Comparison of ENCODE assay signal across 13 cellular contexts in the genomic region with DNA sequence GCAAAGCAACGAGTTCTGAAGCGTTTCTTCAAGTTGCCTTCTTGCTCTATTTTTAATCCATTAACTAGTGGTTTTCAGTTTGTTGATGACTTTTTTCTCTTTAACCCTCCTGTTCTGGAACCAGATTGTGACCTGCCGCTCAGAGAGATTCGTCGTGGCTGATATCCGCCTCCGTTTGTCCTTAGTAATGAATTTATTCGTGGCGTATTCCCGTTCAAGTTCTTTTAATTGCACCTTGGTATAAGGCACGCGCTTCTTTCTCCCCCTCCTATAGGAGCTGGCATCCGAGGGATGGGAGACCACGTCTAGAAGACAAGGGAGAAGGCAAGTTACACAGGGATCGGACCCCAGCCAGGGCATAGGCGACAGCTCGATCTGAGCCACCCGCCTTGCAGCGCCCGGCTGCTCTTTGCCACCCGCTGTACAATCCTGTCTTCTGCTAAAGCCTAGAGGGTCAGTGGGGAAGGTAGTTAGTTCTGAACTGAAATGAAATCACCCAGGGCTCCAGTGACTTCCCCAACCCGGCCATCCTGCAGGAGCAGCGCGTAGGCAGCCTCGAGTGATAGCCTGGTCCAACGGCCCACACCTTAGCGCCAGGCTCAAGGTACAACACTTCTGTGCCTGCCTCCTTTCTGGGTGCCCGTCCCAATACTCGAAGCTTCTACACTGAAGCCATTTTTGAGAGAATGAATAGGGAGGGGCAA. TPM values are rescaled to one million over a fixed set of nuclear protein-coding genes. Genes with fewer than 3 reads are reported as not detected.
DNase-seq lines count a peak whose midpoint lies in the region; ATAC-seq and TF ChIP-seq lines count a peak whose summit lies in the region.
"Had no signal": no experiment of that assay in that cellular context is flagged by ENCODE, and none has a peak within 500 bp of the region (broad histone marks: within the 10 kb centered on the region; RNA-seq: fewer than 3 reads in every experiment).

No MANE protein-coding gene starts in this region.

- peaks cover 88% of the 10 kb centered on the region for H3K27me3 Mint-ChIP-seq in activated T-cell treated with anti-CD3 and anti-CD28 coated beads, Interleukin-2, amount 50 U/mL, for 24 hours
- H3K27me3 Mint-ChIP-seq in activated T-cell treated with anti-CD3 and anti-CD28 coated beads, Interleukin-2, amount 50 U/mL, for 72 hours (ENCODE audit: low read depth): peaks cover 87% of the 10 kb centered on the region

- intact Hi-C loops in transverse colon (cut with DNase I; ENCODE audit: low total_unique reads): loop anchor here (10.0 kb wide), 1 partner anchor 977 kb away; no protein-coding TSS in a partner anchor

- H3K27ac Mint-ChIP-seq in activated T-cell treated with anti-CD3 and anti-CD28 coated beads, Interleukin-2, amount 50 U/mL, for 24 hours: no peak overlapping the region
- H3K27ac Mint-ChIP-seq in activated T-cell treated with anti-CD3 and anti-CD28 coated beads, Interleukin-2, amount 50 U/mL, for 72 hours: no peak overlapping the region
- H3K27ac Mint-ChIP-seq: CD14-positive monocyte had no signal

- H3K4me1 ChIP-seq in SJCRH30 (no peaks in the 10 kb centered on the region; the same call in 1 of the 2 replicates), transverse colon (peaks cover 0 to 22% (median 2%) of the 10 kb centered on the region in 4 donors)

- peak; percentile 29 for TF ChIP-seq POLR2A in transverse colon (IDR thresholded peaks at IDR 0.05)

- no peaks in the 10 kb centered on the region for H3K9me3 Mint-ChIP-seq in activated T-cell treated with anti-CD3 and anti-CD28 coated beads, Interleukin-2, amount 50 U/mL, for 24 hours
- H3K9me3 Mint-ChIP-seq in activated T-cell treated with anti-CD3 and anti-CD28 coated beads, Interleukin-2, amount 50 U/mL, for 72 hours: no peaks in the 10 kb centered on the region

- peak overlapping the region; percentile 87 for H3K4me3 ChIP-seq in SJCRH30
- H3K4me3 ChIP-seq in transverse colon: peak overlapping the region; percentile 57 to 73 (median 64)
- H3K4me3 ChIP-seq: lung had no signal

- no peaks in the 10 kb centered on the region for H3K36me3 Mint-ChIP-seq in activated T-cell treated with anti-CD3 and anti-CD28 coated beads, Interleukin-2, amount 50 U/mL, for 24 hours (ENCODE audit: low read depth)
- no peaks in the 10 kb centered on the region for H3K36me3 Mint-ChIP-seq in activated T-cell treated with anti-CD3 and anti-CD28 coated beads, Interleukin-2, amount 50 U/mL, for 72 hours (ENCODE audit: insufficient read depth in 2 of 2)

- H3K4me1 Mint-ChIP-seq in activated T-cell treated with anti-CD3 and anti-CD28 coated beads, Interleukin-2, amount 50 U/mL, for 24 hours (ENCODE audit: low read depth): peaks cover 28% of the 10 kb centered on the region
- H3K4me1 Mint-ChIP-seq in activated T-cell treated with anti-CD3 and anti-CD28 coated beads, Interleukin-2, amount 50 U/mL, for 72 hours (ENCODE audit: low read depth): peaks cover 42% of the 10 kb centered on the region

- DNase-seq in activated T-cell treated with anti-CD3 and anti-CD28 coated beads, Interleukin-2, amount 50 U/mL, for 24 hours: peak; percentile 41
- no peak for DNase-seq in activated T-cell treated with anti-CD3 and anti-CD28 coated beads, Interleukin-2, amount 50 U/mL, for 72 hours
- DNase-seq in SJCRH30 (no peak), left kidney (ENCODE audit: low read depth, low spot score) (peak; percentile 48), transverse colon (no peak)
- DNase-seq: NCI-H446 had no signal

- H3K36me3 ChIP-seq in SJCRH30: no peaks in the 10 kb centered on the region
- no peaks in the 10 kb centered on the region for H3K36me3 ChIP-seq in transverse colon
- H3K36me3 ChIP-seq: adrenal gland had no signal

- no peak for TF ChIP-seq EP300 in transverse colon (IDR thresholded peaks at IDR 0.05; ENCODE audit: low read depth)

- no peak overlapping the region for H3K27ac ChIP-seq in SJCRH30
- H3K27ac ChIP-seq in transverse colon: peak overlapping the region; percentile 82 to 99 (median 96)
- H3K27ac ChIP-seq: adrenal gland had no signal

- no peak for TF ChIP-seq CTCF in transverse colon (IDR thresholded peaks at IDR 0.05)

- H3K9me3 ChIP-seq in SJCRH30 (replicated peaks) (no peaks in the 10 kb centered on the region), transverse colon (no peaks in the 10 kb centered on the region)
- H3K9me3 ChIP-seq: adrenal gland had no signal

- H3K4me3 Mint-ChIP-seq in activated T-cell treated with anti-CD3 and anti-CD28 coated beads, Interleukin-2, amount 50 U/mL, for 24 hours: no peak overlapping the region
- peak overlapping the region in 1 of 2 donors; percentile 28 for H3K4me3 Mint-ChIP-seq in activated T-cell treated with anti-CD3 and anti-CD28 coated beads, Interleukin-2, amount 50 U/mL, for 72 hours

- H3K27me3 ChIP-seq in SJCRH30: no peaks in the 10 kb centered on the region
- peaks cover 85% of the 10 kb centered on the region for H3K27me3 ChIP-seq in transverse colon

- ATAC-seq in activated T-cell treated with anti-CD3 and anti-CD28 coated beads, Interleukin-2, amount 50 U/mL, for 72 hours (replicated peaks in 1 of 2): no peak
- ATAC-seq in HG02840 (IDR thresholded peaks at IDR 0.05; ENCODE audit: low FRiP score, unreplicated experiment) (no peak), HG03442 (IDR thresholded peaks at IDR 0.05; ENCODE audit: unreplicated experiment) (no peak), GM21423 (IDR thresholded peaks at IDR 0.05; ENCODE audit: unreplicated experiment) (no peak)

- WGBS in transverse colon (ENCODE audit: low coverage in 1 of 2), 2 donors: 16 to 22% methylated on average over 17 to 29 of the region's 29 CpGs

- in situ Hi-C loops in transverse colon (cut with MboI; ENCODE audit: low pct_ligation_motif_present in 1 of 4, low pct_unique_long_range_greater_than_20kb in 1 of 4, low sequenced_read_pairs in 3 of 4): loop anchor here in 2 of 4 donors (25.0 kb wide), 1 partner anchor 1336 kb away; no protein-coding TSS in a partner anchor

RNA-seq across cellular contexts. Expression of gene HOXA13, which starts 1.6 kb away (rescaled TPM):
- total RNA-seq in activated T-cell treated with anti-CD3 and anti-CD28 coated beads, Interleukin-2, amount 50 U/mL, for 72 hours: not detected
- 1.6 and 1.7 TPM in 2 replicates for total RNA-seq in SJCRH30 (2014; rRNA removed; shearing (Covaris generic))
- 10 to 100 TPM; 22.5 to 69.9 (median 38.7) TPM for total RNA-seq in transverse colon
- total RNA-seq: lung, temporal lobe had no signal

RNA-seq across cellular contexts. Expression of gene HOXA11, which starts 13.3 kb away (rescaled TPM):
- total RNA-seq in activated T-cell treated with anti-CD3 and anti-CD28 coated beads, Interleukin-2, amount 50 U/mL, for 72 hours: under 1 TPM; 0.09 to 0.14 TPM
- total RNA-seq in SJCRH30 (2014; rRNA removed; shearing (Covaris generic)): 5.0 and 5.8 TPM in 2 replicates
- total RNA-seq in transverse colon: 10 to 100 TPM in 1 of 4 donors, 1 to 10 TPM in 3; 4.5 to 21.3 (median 7.7) TPM
- total RNA-seq: lung, temporal lobe had no signal

RNA-seq across cellular contexts. Expression of gene HOXA10, which starts 24.2 kb away (rescaled TPM):
- under 1 TPM; 0.19 to 0.26 TPM for total RNA-seq in activated T-cell treated with anti-CD3 and anti-CD28 coated beads, Interleukin-2, amount 50 U/mL, for 72 hours
- total RNA-seq in SJCRH30 (2014; rRNA removed; shearing (Covaris generic)): 16.2 and 17.2 TPM in 2 replicates
- 10 to 100 TPM; 19.8 to 68.9 (median 36.4) TPM for total RNA-seq in transverse colon
- total RNA-seq: temporal lobe had no signal

RNA-seq across cellular contexts. Expression of gene HOXA9, which starts 33.0 kb away (rescaled TPM):
- total RNA-seq in activated T-cell treated with anti-CD3 and anti-CD28 coated beads, Interleukin-2, amount 50 U/mL, for 72 hours: not detected
- total RNA-seq in SJCRH30 (2014; rRNA removed; shearing (Covaris generic)): 0.10 and 0.30 TPM in 2 replicates
- 100 to 1,000 TPM in 1 of 4 donors, 10 to 100 TPM in 3; 19.5 to 130 (median 50.6) TPM for total RNA-seq in transverse colon

RNA-seq across cellular contexts. Expression of gene HOXA7, which starts 41.8 kb away (rescaled TPM):
- total RNA-seq in activated T-cell treated with anti-CD3 and anti-CD28 coated beads, Interleukin-2, amount 50 U/mL, for 72 hours: not detected
- total RNA-seq in SJCRH30 (2014; rRNA removed; shearing (Covaris generic)): 38.6 and 40.4 TPM in 2 replicates
- 10 to 100 TPM in 3 of 4 donors, 1 to 10 TPM in 1; 7.0 to 22.9 (median 12.8) TPM for total RNA-seq in transverse colon
- total RNA-seq: temporal lobe had no signal

Comparison
In these comparisons a context has a peak if more than half of its experiments do, and no peak if none do; other contexts are left out.
1. DNase-seq: peak in activated T-cell treated with anti-CD3 and anti-CD28 coated beads, Interleukin-2, amount 50 U/mL, for 24 hours (single experiment) and left kidney (single experiment); none in activated T-cell treated with anti-CD3 and anti-CD28 coated beads, Interleukin-2, amount 50 U/mL, for 72 hours (0 of 2), SJCRH30 (0 of 2) and transverse colon (single experiment).
2. RNA of gene HOXA10, which starts 24.2 kb away (total RNA-seq): 19.8 to 68.9 TPM in transverse colon and 16.2 to 17.2 TPM in SJCRH30; 0.19 to 0.26 TPM in activated T-cell treated with anti-CD3 and anti-CD28 coated beads, Interleukin-2, amount 50 U/mL, for 72 hours; every median in the first group is over 10 times any median in the second.